30 cellular contexts compared by ENCODE assay signal in the genomic region with DNA sequence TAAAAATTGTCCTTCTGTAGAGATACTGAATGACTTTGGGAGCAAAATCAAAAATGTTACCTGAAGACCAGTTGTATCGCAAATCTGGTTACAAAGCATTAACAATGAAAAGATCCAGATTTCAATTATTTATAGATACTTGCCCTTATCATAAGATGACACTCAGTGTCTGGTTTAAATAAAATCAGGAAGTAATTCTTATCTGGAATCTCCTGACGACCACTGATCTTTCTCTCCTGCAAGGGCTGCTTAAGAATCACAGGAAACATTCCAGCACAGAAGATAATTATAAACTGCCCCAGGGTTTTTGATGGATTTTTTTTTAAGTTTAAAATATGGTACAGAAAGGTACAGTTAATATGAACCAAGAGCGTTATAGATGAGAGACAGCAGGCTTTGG.
"Had no signal": no experiment of that assay in that cellular context is flagged by ENCODE, and none has a peak within 500 bp of the region (broad histone marks: within the 10 kb centered on the region; RNA-seq: fewer than 3 reads in every experiment).

No MANE protein-coding gene starts in this region.

- ATAC-seq: activated CD4-positive, alpha-beta T cell treated with anti-CD3 and anti-CD28 coated beads for 36 hours; activated CD4-positive, CD25-positive, alpha-beta regulatory T cell treated with anti-CD3 and anti-CD28 coated beads, Interleukin-2, amount 50 U/mL, for 24 hours; activated CD8-positive, alpha-beta memory T cell treated with anti-CD3 and anti-CD28 coated beads, Interleukin-2, amount 10 ng/mL, durations not matched to agents 7 days and 5 days; activated CD8-positive, alpha-beta T cell treated with anti-CD3 and anti-CD28 coated beads, Interleukin-2, amount 10 ng/mL, durations not matched to agents 7 days and 5 days; activated naive CD8-positive, alpha-beta T cell treated with anti-CD3 and anti-CD28 coated beads, Interleukin-2, amount 50 U/mL, for 24 hours; T-helper 17 cell; WTC11 had no signal

- H3K4me3 ChIP-seq: ascending aorta, cardiac muscle cell had no signal

- DNase-seq: activated CD4-positive, alpha-beta memory T cell treated with anti-CD3 and anti-CD28 coated beads, Interleukin-2, amount 10 ng/mL, durations not matched to agents 7 days and 5 days; activated CD4-positive, alpha-beta T cell treated with anti-CD3 and anti-CD28 coated beads for 1 hour; activated CD4-positive, alpha-beta T cell treated with anti-CD3 and anti-CD28 coated beads for 36 hours; activated CD4-positive, alpha-beta T cell treated with anti-CD3 and anti-CD28 coated beads for 48 hours; activated CD4-positive, alpha-beta T cell treated with anti-CD3 and anti-CD28 coated beads, Interleukin-2, amount 10 ng/mL, durations not matched to agents 7 days and 5 days; activated CD4-positive, alpha-beta T cell treated with anti-CD3 and anti-CD28 coated beads, Interleukin-2, amount 50 U/mL, for 48 hours; activated CD4-positive, CD25-positive, alpha-beta regulatory T cell; activated CD8-positive, alpha-beta memory T cell treated with anti-CD3 and anti-CD28 coated beads for 24 hours; activated CD8-positive, alpha-beta memory T cell treated with anti-CD3 and anti-CD28 coated beads, Interleukin-2, amount 10 ng/mL, durations not matched to agents 7 days and 5 days; activated CD8-positive, alpha-beta memory T cell treated with anti-CD3 and anti-CD28 coated beads, Interleukin-2, amount 50 U/mL, for 48 hours; activated CD8-positive, alpha-beta T cell treated with anti-CD3 and anti-CD28 coated beads, Interleukin-2, amount 10 ng/mL, durations not matched to agents 7 days and 5 days; activated effector memory CD4-positive, alpha-beta T cell treated with Interleukin-2 at 50 U/mL for 16 hours; activated gamma-delta T cell; activated naive CD4-positive, alpha-beta T cell treated with anti-CD3 and anti-CD28 coated beads, Interleukin-2, amount 10 ng/mL, durations not matched to agents 7 days and 5 days; activated naive CD4-positive, alpha-beta T cell treated with Interleukin-2 at 50 U/mL for 16 hours; activated naive CD8-positive, alpha-beta T cell treated with anti-CD3 and anti-CD28 coated beads, Interleukin-2, amount 10 ng/mL, durations not matched to agents 7 days and 5 days; activated naive CD8-positive, alpha-beta T cell treated with anti-CD3 and anti-CD28 coated beads, Interleukin-2, amount 50 U/mL, for 24 hours; activated T-cell treated with anti-CD3 and anti-CD28 coated beads, Interleukin-2, amount 50 U/mL, for 24 hours; activated T-cell treated with anti-CD3 and anti-CD28 coated beads, Interleukin-2, amount 50 U/mL, for 48 hours; amygdala; anterior cingulate cortex; caudate nucleus; cerebellar nuclear complex; T-helper 17 cell; T1000; WERI-Rb-1 had no signal

- H3K9me3 ChIP-seq: ascending aorta had no signal

- H3K4me1 ChIP-seq: ascending aorta had no signal

- H3K27ac ChIP-seq: ascending aorta, cardiac muscle cell had no signal

- H3K36me3 ChIP-seq: ascending aorta, cardiac muscle cell, WERI-Rb-1 had no signal

- H3K27me3 ChIP-seq: ascending aorta, cardiac muscle cell had no signal
